In the genomic region with DNA sequence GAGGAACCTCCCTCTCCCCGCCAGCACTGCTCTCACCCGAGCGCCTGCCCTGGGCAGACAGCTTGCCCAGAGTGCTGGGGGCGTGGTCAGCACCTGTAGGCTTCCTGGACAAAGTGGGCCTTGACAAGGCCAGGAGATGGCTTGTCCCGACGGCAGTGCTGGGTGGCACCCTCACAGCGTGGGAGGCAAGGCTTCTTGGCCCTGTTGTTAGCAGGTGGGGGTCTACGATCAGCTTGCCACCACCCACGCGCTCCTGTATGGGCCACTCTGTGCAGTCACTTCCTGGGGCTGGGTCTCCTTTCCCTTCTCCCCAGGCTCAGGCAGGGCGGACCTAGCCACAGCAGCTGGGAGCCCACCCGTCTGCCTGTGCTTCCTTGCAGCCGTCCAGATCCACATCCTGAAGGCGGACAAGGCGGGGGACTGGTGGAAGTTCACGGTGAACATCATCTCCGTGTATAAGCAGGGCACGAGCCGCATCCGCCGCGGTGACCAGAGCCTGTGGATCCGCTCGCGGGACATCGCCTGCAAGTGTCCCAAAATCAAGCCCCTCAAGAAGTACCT, we compare ENCODE assay signal across 8 cellular contexts.
DNase-seq lines count a peak whose midpoint lies in the region; ATAC-seq and TF ChIP-seq lines count a peak whose summit lies in the region.

No MANE protein-coding gene starts in this region.

- H3K27me3 ChIP-seq in CD8-positive, alpha-beta memory T cell (ENCODE audit: insufficient read depth, low read length, poor library complexity, severe bottlenecking) = no peaks in the 10 kb centered on the region
- H3K27me3 ChIP-seq in RWPE2 (ENCODE audit: insufficient read depth, poor library complexity, severe bottlenecking) = no peaks in the 10 kb centered on the region
- H3K27me3 ChIP-seq in endodermal cell (ENCODE audit: control insufficient read depth, insufficient read depth, low read length, poor library complexity, severe bottlenecking) = no peaks in the 10 kb centered on the region
- peaks cover 2% of the 10 kb centered on the region for H3K27me3 ChIP-seq in osteoblast (ENCODE audit: insufficient read depth, low read length)

- no peaks in the 10 kb centered on the region for H3K9me3 Mint-ChIP-seq in CD8-positive, alpha-beta memory T cell
- no peaks in the 10 kb centered on the region for H3K9me3 Mint-ChIP-seq in endodermal cell

- H3K27me3 Mint-ChIP-seq in CD8-positive, alpha-beta memory T cell = peaks cover 3 to 8% of the 10 kb centered on the region in 2 donors
- peaks cover 3% of the 10 kb centered on the region for H3K27me3 Mint-ChIP-seq in endodermal cell (ENCODE audit: insufficient read depth)

- H3K4me2 ChIP-seq in osteoblast (ENCODE audit: insufficient read depth, low read length) = peak overlapping the region; percentile 65

- TF ChIP-seq CTCF in RWPE2 (IDR thresholded peaks at IDR 0.05; ENCODE audit: poor library complexity, severe bottlenecking) (no peak), endodermal cell (conservative IDR thresholded peaks at IDR 0.05) (no peak), osteoblast (IDR thresholded peaks at IDR 0.05; ENCODE audit: extremely low read depth, low read depth, low read length) (no peak)

- no peaks in the 10 kb centered on the region for H3K36me3 Mint-ChIP-seq in CD8-positive, alpha-beta memory T cell
- peaks cover 9% of the 10 kb centered on the region for H3K36me3 Mint-ChIP-seq in endodermal cell (ENCODE audit: low read depth)

- H3K4me3 ChIP-seq in CD8-positive, alpha-beta memory T cell (ENCODE audit: low read length) = peak overlapping the region; percentile 70
- peak overlapping the region; percentile 12 for H3K4me3 ChIP-seq in RWPE2 (ENCODE audit: severe bottlenecking)
- H3K4me3 ChIP-seq in endodermal cell (ENCODE audit: low read length) = peak overlapping the region; percentile 45
- peak overlapping the region; percentile 55 for H3K4me3 ChIP-seq in osteoblast (ENCODE audit: insufficient read depth, low read length)

- H3K4me1 ChIP-seq in CD8-positive, alpha-beta memory T cell (ENCODE audit: insufficient read depth, low read length) = peaks cover 13% of the 10 kb centered on the region
- H3K4me1 ChIP-seq in RWPE2 (ENCODE audit: insufficient read depth, poor library complexity, severe bottlenecking) (no peaks in the 10 kb centered on the region), endodermal cell (ENCODE audit: control insufficient read depth, insufficient read depth, low read length) (peaks cover 12% of the 10 kb centered on the region), osteoblast (ENCODE audit: insufficient read depth, low read length) (peaks cover 14% of the 10 kb centered on the region)

- peak overlapping the region; percentile 46 to 90 (median 81) for H3K4me3 Mint-ChIP-seq in CD8-positive, alpha-beta memory T cell
- H3K4me3 Mint-ChIP-seq in endodermal cell = peak overlapping the region; percentile 53

- peaks cover 6 to 25% (median 7%) of the 10 kb centered on the region in 3 donors for H3K4me1 Mint-ChIP-seq in CD8-positive, alpha-beta memory T cell
- peaks cover 29% of the 10 kb centered on the region for H3K4me1 Mint-ChIP-seq in endodermal cell

- H3K36me3 ChIP-seq in CD8-positive, alpha-beta memory T cell (ENCODE audit: insufficient read depth, low read length) = no peaks in the 10 kb centered on the region
- no peaks in the 10 kb centered on the region for H3K36me3 ChIP-seq in RWPE2 (ENCODE audit: low read depth)
- peaks cover 8% of the 10 kb centered on the region for H3K36me3 ChIP-seq in endodermal cell (ENCODE audit: control insufficient read depth, insufficient read depth, low read length)
- H3K36me3 ChIP-seq in osteoblast (ENCODE audit: insufficient read depth, low read length) = no peaks in the 10 kb centered on the region

- H2AFZ ChIP-seq in osteoblast (ENCODE audit: low read length) = peak overlapping the region; percentile 70

- H3K9ac ChIP-seq in endodermal cell (ENCODE audit: extremely low read depth, low read length, poor library complexity, severe bottlenecking) = peak overlapping the region; percentile 11

- no peaks in the 10 kb centered on the region for H3K79me2 ChIP-seq in osteoblast (ENCODE audit: insufficient read depth, low read length)

- H4K20me1 ChIP-seq in osteoblast (ENCODE audit: insufficient read depth, low read length) = no peaks in the 10 kb centered on the region

- H3K27ac Mint-ChIP-seq in CD8-positive, alpha-beta memory T cell = peak overlapping the region in 7 of 8 donors; percentile 23 to 92 (median 77)
- H3K27ac Mint-ChIP-seq in endodermal cell = peak overlapping the region; percentile 90

- 68% methylated on average over 17 to 26 of the region's 26 CpGs for WGBS in endodermal cell (ENCODE audit: insufficient coverage in 1 of 2, insufficient read length in 1 of 2), 2 experiments

- peak in 1 of 5 donors; percentile 8 for DNase-seq in CD8-positive, alpha-beta memory T cell
- DNase-seq in RWPE2 (ENCODE audit: low spot score) (no peak), endodermal cell (peak; percentile 82), osteoblast (ENCODE audit: insufficient read length, low spot score, missing footprints) (no peak), midbrain (lab: John Stamatoyannopoulos, UW) (no peak), HEK293T (ENCODE audit: extremely low spot score) (no peak), ecto neural progenitor cell (ENCODE audit: low spot score) (no peak)

- CTCF ChIA-PET in CD8-positive, alpha-beta memory T cell (lab: Charles Lee) = no interaction called here
- CTCF ChIA-PET in HEK293T (lab: Yijun Ruan, JAX) = no interaction called here

- no peak for ATAC-seq in RWPE2 (ENCODE audit: low read depth)
- ATAC-seq in HG03135 (IDR thresholded peaks at IDR 0.05; ENCODE audit: unreplicated experiment) = no peak

- POLR2A ChIA-PET in CD8-positive, alpha-beta memory T cell (lab: Charles Lee) = interaction anchor here (0.6 kb wide), 1 partner anchor 153 kb away, joined by 4 read pairs; no protein-coding TSS in a partner anchor
- POLR2A ChIA-PET in HEK293T (lab: Yijun Ruan, JAX) = interaction anchor here (0.6 to 0.7 kb wide), 2 partner anchors 11 to 241 kb away, joined by 3 read pairs; no protein-coding TSS in a partner anchor

- H3K9me3 ChIP-seq in CD8-positive, alpha-beta memory T cell (ENCODE audit: low read length) = no peaks in the 10 kb centered on the region
- H3K9me3 ChIP-seq in RWPE2 (ENCODE audit: severe bottlenecking) (no peaks in the 10 kb centered on the region), endodermal cell (ENCODE audit: control insufficient read depth, low read length) (no peaks in the 10 kb centered on the region), osteoblast (ENCODE audit: low read depth, low read length) (no peaks in the 10 kb centered on the region)

- no peak overlapping the region for H3K27ac ChIP-seq in CD8-positive, alpha-beta memory T cell (ENCODE audit: low read depth, low read length)
- H3K27ac ChIP-seq in RWPE2 (ENCODE audit: poor library complexity, severe bottlenecking) (no peak overlapping the region), endodermal cell (ENCODE audit: low read depth, low read length) (no peak overlapping the region), osteoblast (ENCODE audit: low read depth, low read length) (no peak overlapping the region)

TF ChIP-seq in HEK293T, 16 proteins besides CTCF, POLR2A, EP300 and RAD21:
- TF ChIP-seq CTBP1 (IDR thresholded peaks at IDR 0.05; ENCODE audit: borderline replicate concordance) = no peak
TF ChIP-seq in HEK293T: peak in this region for 0.

Comparison
In these comparisons a context has a peak if more than half of its experiments do, and no peak if none do; other contexts are left out.
1. H3K4me3 ChIP-seq: peak in every context shown above with its lines; median percentile 70 in CD8-positive, alpha-beta memory T cell; 55 in osteoblast; 45 in endodermal cell; 12 in RWPE2.